27 cellular contexts compared by ENCODE assay signal in genomic region chr10:19683326-19683725, GRCh38.
"Had no signal": no experiment of that assay in that cellular context is flagged by ENCODE, and none has a peak within 500 bp of the region (broad histone marks: within the 10 kb centered on the region; RNA-seq: fewer than 3 reads in every experiment).

No MANE protein-coding gene starts in this region.

- ATAC-seq: activated CD4-positive, alpha-beta T cell treated with anti-CD3 and anti-CD28 coated beads for 36 hours; activated T-cell treated with anti-CD3 and anti-CD28 coated beads, Interleukin-2, amount 50 U/mL, for 72 hours; gastrocnemius medialis; left lobe of liver; lower lobe of right lung; right lobe of liver; stimulated activated effector memory CD8-positive, alpha-beta T cell treated with anti-CD3 and anti-CD28 coated beads, Interleukin-12 subunit alpha, Interleukin-12 subunit beta, amount 100 ng/mL, for 72 hours; stimulated activated naive CD8-positive, alpha-beta T cell treated with anti-CD3 and anti-CD28 coated beads, Interleukin-15, amount 100 ng/mL, for 72 hours; T-helper 17 cell had no signal

- H3K4me1 ChIP-seq: colonic mucosa, esophagus muscularis mucosa, gastrocnemius medialis, lower lobe of right lung, right lobe of liver had no signal

- H3K27me3 ChIP-seq: colonic mucosa, esophagus muscularis mucosa, gastrocnemius medialis, right lobe of liver, tibial artery had no signal

- H3K4me3 ChIP-seq: colonic mucosa, dorsolateral prefrontal cortex, esophagus muscularis mucosa, gastrocnemius medialis, lower lobe of right lung, right lobe of liver, tibial artery had no signal

- DNase-seq: activated B cell treated with CpG ODN at 0.5 μM for 24 hours; activated CD4-positive, alpha-beta T cell treated with anti-CD3 and anti-CD28 coated beads for 36 hours; activated CD4-positive, alpha-beta T cell treated with anti-CD3 and anti-CD28 coated beads, Interleukin-2, amount 50 U/mL, for 48 hours; activated effector memory CD4-positive, alpha-beta T cell treated with Interleukin-2 at 50 U/mL for 16 hours; activated naive CD4-positive, alpha-beta T cell treated with anti-CD3 and anti-CD28 coated beads for 36 hours; activated naive CD8-positive, alpha-beta T cell treated with anti-CD3 and anti-CD28 coated beads, Interleukin-2, amount 10 ng/mL, durations not matched to agents 7 days and 5 days; activated T-cell treated with anti-CD3 and anti-CD28 coated beads, Interleukin-2, amount 50 U/mL, for 72 hours; colonic mucosa; dorsolateral prefrontal cortex; gastrocnemius medialis; head of caudate nucleus; islet precursor cell; lower lobe of right lung; midbrain; nephron progenitor cell; occipital lobe; posterior cingulate gyrus; right lobe of liver; small intestine; stimulated activated CD4-positive, alpha-beta T cell treated with anti-CD3 and anti-CD28 coated beads, Interleukin-2, amount 100 ng/mL, for 24 hours; stimulated activated naive CD8-positive, alpha-beta T cell treated with anti-CD3 and anti-CD28 coated beads, Interleukin-15, amount 100 ng/mL, for 72 hours; SW 1271; T-helper 17 cell; tibial artery had no signal

- H3K9me3 ChIP-seq: colonic mucosa, gastrocnemius medialis, right lobe of liver, tibial artery had no signal

- H3K36me3 ChIP-seq: colonic mucosa, esophagus muscularis mucosa, gastrocnemius medialis, lower lobe of right lung, right lobe of liver, tibial artery had no signal

- H3K27ac ChIP-seq: colonic mucosa, dorsolateral prefrontal cortex, esophagus muscularis mucosa, gastrocnemius medialis, lower lobe of right lung, right lobe of liver, tibial artery had no signal
